In the genomic region with DNA sequence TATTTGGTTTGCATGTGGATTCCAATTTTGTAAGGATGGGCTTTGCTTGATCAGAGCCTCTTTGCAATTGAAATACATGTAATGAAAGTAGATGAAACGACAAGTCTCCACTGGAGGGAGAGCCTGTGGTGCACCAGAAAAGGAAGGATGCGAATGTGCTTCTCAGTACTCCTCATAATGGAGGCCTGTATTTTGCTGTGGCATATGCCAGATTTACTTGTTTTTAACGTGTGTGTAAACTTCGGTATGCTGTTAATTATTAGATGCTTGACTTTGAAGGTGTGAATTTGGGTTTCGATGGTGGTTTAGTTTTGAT, we compare ENCODE assay signal across 8 cellular contexts.
DNase-seq lines count a peak whose midpoint lies in the region; ATAC-seq and TF ChIP-seq lines count a peak whose summit lies in the region.

No MANE protein-coding gene starts in this region.

- peaks cover 7% of the 10 kb centered on the region for H3K4me1 ChIP-seq in HAP-1
- H3K4me1 ChIP-seq in RWPE2 (ENCODE audit: insufficient read depth, poor library complexity, severe bottlenecking) = peaks cover 26% of the 10 kb centered on the region
- peaks cover 6 to 40% of the 10 kb centered on the region in 2 donors for H3K4me1 ChIP-seq in muscle layer of duodenum (ENCODE audit: control insufficient read depth in 1 of 2, insufficient read depth in 2 of 2, low read length in 2 of 2)

- DNase-seq in NCI-H2171 treated with DMSO at 0.1 percent for 48 hours (lab: John Stamatoyannopoulos, UW) = peak; percentile 29
- DNase-seq in NCI-H2171 (lab: John Stamatoyannopoulos, UW) = no peak
- no peak for DNase-seq in HAP-1 (ENCODE audit: low spot score in 2 of 2)
- no peak for DNase-seq in RWPE2 (ENCODE audit: low spot score)
- DNase-seq in coronary artery (ENCODE audit: low spot score) = no peak
- DNase-seq in NCI-H1930 (lab: John Stamatoyannopoulos, UW) = no peak

- H3K4me3 ChIP-seq in HAP-1 (peak overlapping the region; percentile 68), RWPE2 (ENCODE audit: severe bottlenecking) (no peak overlapping the region), coronary artery (peak overlapping the region; percentile 100), muscle layer of duodenum (ENCODE audit: low read depth in 1 of 2, low read length in 2 of 2) (peak overlapping the region; percentile 72 to 89)

- H3K9me3 ChIP-seq in HAP-1 (no peaks in the 10 kb centered on the region), RWPE2 (ENCODE audit: severe bottlenecking) (no peaks in the 10 kb centered on the region), muscle layer of duodenum (ENCODE audit: control insufficient read depth in 1 of 2, low read length in 2 of 2) (no peaks in the 10 kb centered on the region)

- ATAC-seq in RWPE2 (ENCODE audit: low read depth) = peak; percentile 5; the same call in 1 of the 3 replicates
- no peak for ATAC-seq in GM18498 (IDR thresholded peaks at IDR 0.05; ENCODE audit: unreplicated experiment)

- H3K27ac ChIP-seq in RWPE2 (ENCODE audit: poor library complexity, severe bottlenecking) (no peak overlapping the region), coronary artery (no peak overlapping the region), muscle layer of duodenum (ENCODE audit: low read length) (peak overlapping the region; percentile 80)

- in situ Hi-C loops in HAP-1 (cut with MboI; ENCODE audit: low sequenced_read_pairs) = no loop called here

- TF ChIP-seq CTCF in RWPE2 (IDR thresholded peaks at IDR 0.05; ENCODE audit: poor library complexity, severe bottlenecking) (peak; percentile 29), coronary artery (IDR thresholded peaks at IDR 0.05) (no peak)

- peaks cover 14% of the 10 kb centered on the region for H3K36me3 ChIP-seq in HAP-1 (replicated peaks)
- H3K36me3 ChIP-seq in RWPE2 (ENCODE audit: low read depth) = no peaks in the 10 kb centered on the region; the same call in 1 of the 2 replicates
- H3K36me3 ChIP-seq in muscle layer of duodenum (ENCODE audit: control insufficient read depth in 1 of 2, insufficient read depth in 2 of 2, low read length in 2 of 2) = peaks cover 3 to 8% of the 10 kb centered on the region in 2 donors

- H3K27me3 ChIP-seq in HAP-1 (ENCODE audit: low read depth) = no peaks in the 10 kb centered on the region
- no peaks in the 10 kb centered on the region for H3K27me3 ChIP-seq in RWPE2 (ENCODE audit: insufficient read depth, poor library complexity, severe bottlenecking)
- no peaks in the 10 kb centered on the region for H3K27me3 ChIP-seq in muscle layer of duodenum (ENCODE audit: low read depth, low read length)
